1 cellular context compared by ENCODE assay signal in the genomic region with DNA sequence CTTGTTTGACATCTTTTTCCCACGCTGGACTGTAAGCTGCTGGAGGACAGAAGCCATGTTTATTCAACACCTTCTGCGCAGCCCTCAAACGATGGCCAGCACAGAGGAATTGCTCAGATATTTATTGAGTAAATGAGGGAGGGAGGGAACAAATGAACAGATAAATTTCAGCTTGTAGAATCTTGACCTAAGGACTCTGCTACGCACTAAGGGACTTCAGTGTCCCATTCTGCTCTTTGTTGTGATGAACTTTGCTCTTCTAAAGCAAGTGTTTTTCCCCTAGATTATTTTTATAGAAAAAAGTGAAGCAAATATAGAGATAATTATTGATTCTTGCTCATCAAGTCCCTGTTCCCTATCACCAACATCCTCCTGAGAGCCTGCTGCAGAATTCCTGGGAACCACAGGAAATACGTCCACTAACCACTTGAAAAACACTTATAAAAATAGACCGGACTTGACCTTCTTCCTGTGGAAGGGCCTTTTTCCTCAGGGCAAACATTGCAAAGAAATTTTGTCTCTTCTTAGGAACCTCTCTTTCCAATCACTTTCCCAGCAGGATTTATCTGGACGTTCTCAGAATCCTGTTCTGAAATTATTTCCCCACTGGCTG.
TF ChIP-seq lines count a peak whose summit lies in the region.

No MANE protein-coding gene starts in this region.

TF ChIP-seq in IMR-90, 13 proteins besides CTCF, POLR2A, EP300 and RAD21:
- TF ChIP-seq CHD1 (IDR thresholded peaks at IDR 0.05; ENCODE audit: low read depth, low read length) (no peak), RCOR1 (IDR thresholded peaks at IDR 0.05; ENCODE audit: insufficient replicate concordance, low read length) (no peak), CEBPB (IDR thresholded peaks at IDR 0.05; ENCODE audit: low read depth, low read length) (no peak), MXI1 (IDR thresholded peaks at IDR 0.05; ENCODE audit: borderline replicate concordance, low read depth, low read length) (no peak), SMC3 (IDR thresholded peaks at IDR 0.05; ENCODE audit: low read depth, low read length) (no peak), NFE2L2 (IDR thresholded peaks at IDR 0.05; ENCODE audit: low read depth, low read length) (no peak), MAZ (IDR thresholded peaks at IDR 0.05; ENCODE audit: borderline replicate concordance, low read depth, low read length) (no peak), RFX5 (IDR thresholded peaks at IDR 0.05; ENCODE audit: low read depth, low read length) (no peak), MAFK (IDR thresholded peaks at IDR 0.05; ENCODE audit: low read depth, low read length) (no peak)
